ENCODE assay signal across 17 cellular contexts in genomic region chr1:87367549-87367948, GRCh38.
"Had no signal": no experiment of that assay in that cellular context is flagged by ENCODE, and none has a peak within 500 bp of the region (broad histone marks: within the 10 kb centered on the region; RNA-seq: fewer than 3 reads in every experiment).

No MANE protein-coding gene starts in this region.

- H3K27ac ChIP-seq: body of pancreas, colonic mucosa, hepatocyte, thyroid gland had no signal

- H3K9me3 ChIP-seq: body of pancreas, colonic mucosa, mucosa of descending colon, thyroid gland had no signal

- H3K4me3 ChIP-seq: body of pancreas, colonic mucosa, hepatocyte, mucosa of descending colon, thyroid gland had no signal

- H3K9me3 Mint-ChIP-seq: activated B cell treated with CpG ODN at 0.5 μM for 24 hours had no signal

- H3K4me3 Mint-ChIP-seq: activated B cell treated with CpG ODN at 0.5 μM for 24 hours; activated CD8-positive, alpha-beta T cell treated with anti-CD3 and anti-CD28 coated beads, Interleukin-2, amount 10 ng/mL, durations not matched to agents 7 days and 5 days; activated naive CD8-positive, alpha-beta T cell treated with anti-CD3 and anti-CD28 coated beads for 36 hours; naive thymus-derived CD8-positive, alpha-beta T cell; stimulated activated naive B cell treated with anti-CD40 and anti-IgM and Interleukin-4, amounts not matched to agents 10 μg/mL and 1 μg/mL and 100 μg/mL, for 72 hours had no signal

- H3K4me1 ChIP-seq: body of pancreas, colonic mucosa, thyroid gland had no signal

- ATAC-seq: activated CD8-positive, alpha-beta T cell treated with anti-CD3 and anti-CD28 coated beads, Interleukin-2, amount 10 ng/mL, durations not matched to agents 7 days and 5 days; body of pancreas; mucosa of descending colon; naive thymus-derived CD8-positive, alpha-beta T cell; stimulated activated naive B cell treated with anti-CD40 and anti-IgM and Interleukin-4, amounts not matched to agents 10 μg/mL and 1 μg/mL and 100 μg/mL, for 72 hours had no signal

- H3K27ac Mint-ChIP-seq: activated B cell treated with CpG ODN at 0.5 μM for 24 hours; activated CD8-positive, alpha-beta T cell treated with anti-CD3 and anti-CD28 coated beads, Interleukin-2, amount 10 ng/mL, durations not matched to agents 7 days and 5 days; activated naive CD8-positive, alpha-beta T cell treated with anti-CD3 and anti-CD28 coated beads for 36 hours; naive thymus-derived CD8-positive, alpha-beta T cell; stimulated activated naive B cell treated with anti-CD40 and anti-IgM and Interleukin-4, amounts not matched to agents 10 μg/mL and 1 μg/mL and 100 μg/mL, for 72 hours had no signal

- H3K4me1 Mint-ChIP-seq: activated B cell treated with CpG ODN at 0.5 μM for 24 hours; activated naive CD8-positive, alpha-beta T cell treated with anti-CD3 and anti-CD28 coated beads for 36 hours; stimulated activated naive B cell treated with anti-CD40 and anti-IgM and Interleukin-4, amounts not matched to agents 10 μg/mL and 1 μg/mL and 100 μg/mL, for 72 hours had no signal

- H3K36me3 ChIP-seq: colonic mucosa, thyroid gland had no signal

- DNase-seq: activated B cell treated with CpG ODN at 0.5 μM for 24 hours; activated CD4-positive, alpha-beta T cell treated with anti-CD3 and anti-CD28 coated beads for 48 hours; activated CD8-positive, alpha-beta memory T cell treated with anti-CD3 and anti-CD28 coated beads, Interleukin-2, amount 50 U/mL, for 4 hours; activated CD8-positive, alpha-beta T cell treated with anti-CD3 and anti-CD28 coated beads, Interleukin-2, amount 10 ng/mL, durations not matched to agents 7 days and 5 days; activated naive CD8-positive, alpha-beta T cell treated with anti-CD3 and anti-CD28 coated beads for 36 hours; amygdala; body of pancreas; central memory CD4-positive, alpha-beta T cell; colonic mucosa; islet precursor cell; mucosa of descending colon; naive thymus-derived CD8-positive, alpha-beta T cell; occipital lobe; stimulated activated CD4-positive, alpha-beta T cell treated with anti-CD3 and anti-CD28 coated beads, Interleukin-2, amount 100 ng/mL, for 48 hours; stimulated activated naive B cell treated with anti-CD40 and anti-IgM and Interleukin-4, amounts not matched to agents 10 μg/mL and 1 μg/mL and 100 μg/mL, for 72 hours; thyroid gland had no signal

- H3K27me3 ChIP-seq: body of pancreas, colonic mucosa, hepatocyte, thyroid gland had no signal

- H3K27me3 Mint-ChIP-seq: activated B cell treated with CpG ODN at 0.5 μM for 24 hours; naive thymus-derived CD8-positive, alpha-beta T cell; stimulated activated naive B cell treated with anti-CD40 and anti-IgM and Interleukin-4, amounts not matched to agents 10 μg/mL and 1 μg/mL and 100 μg/mL, for 72 hours had no signal
